In genomic region chr16:22337849-22338248, GRCh38 we compare ENCODE assay signal across 17 cellular contexts.
"Had no signal": no experiment of that assay in that cellular context is flagged by ENCODE, and none has a peak within 500 bp of the region (broad histone marks: within the 10 kb centered on the region; RNA-seq: fewer than 3 reads in every experiment).

No MANE protein-coding gene starts in this region.

- H3K27me3 ChIP-seq: breast epithelium, gastroesophageal sphincter, testis, vagina had no signal

- H3K27me3 Mint-ChIP-seq: central memory CD8-positive, alpha-beta T cell; naive thymus-derived CD4-positive, alpha-beta T cell; stimulated activated memory B cell treated with anti-CD40 and anti-IgM and Interleukin-4, amounts not matched to agents 10 μg/mL and 1 μg/mL and 100 μg/mL, for 72 hours had no signal

- H3K4me1 Mint-ChIP-seq: stimulated activated memory B cell treated with anti-CD40 and anti-IgM and Interleukin-4, amounts not matched to agents 10 μg/mL and 1 μg/mL and 100 μg/mL, for 72 hours; WTC11 had no signal

- DNase-seq: activated CD4-positive, alpha-beta T cell treated with anti-CD3 and anti-CD28 coated beads, Interleukin-2, amount 50 U/mL, for 1 hour; head of caudate nucleus; hypothalamus; left ventricle myocardium inferior; naive thymus-derived CD4-positive, alpha-beta T cell; small intestine; stimulated activated CD4-positive, alpha-beta T cell treated with anti-CD3 and anti-CD28 coated beads, Interleukin-2, amount 100 ng/mL, for 24 hours; T1000; testis had no signal

- H3K27ac ChIP-seq: breast epithelium, epithelial cell of prostate, gastroesophageal sphincter, left ventricle myocardium inferior, testis, vagina had no signal

- H3K36me3 ChIP-seq: breast epithelium had no signal

- H3K9me3 ChIP-seq: testis, vagina had no signal

- H3K4me1 ChIP-seq: breast epithelium, gastroesophageal sphincter, left ventricle myocardium inferior, testis, vagina had no signal

- H3K27ac Mint-ChIP-seq: stimulated activated memory B cell treated with anti-CD40 and anti-IgM and Interleukin-4, amounts not matched to agents 10 μg/mL and 1 μg/mL and 100 μg/mL, for 72 hours; WTC11 had no signal

- H3K4me3 ChIP-seq: breast epithelium, gastroesophageal sphincter, left ventricle myocardium inferior, testis, vagina had no signal

- ATAC-seq: gastroesophageal sphincter; naive thymus-derived CD4-positive, alpha-beta T cell; sciatic nerve; stimulated activated memory B cell treated with anti-CD40 and anti-IgM and Interleukin-4, amounts not matched to agents 10 μg/mL and 1 μg/mL and 100 μg/mL, for 72 hours; WTC11 had no signal

- H3K4me3 Mint-ChIP-seq: central memory CD8-positive, alpha-beta T cell; stimulated activated memory B cell treated with anti-CD40 and anti-IgM and Interleukin-4, amounts not matched to agents 10 μg/mL and 1 μg/mL and 100 μg/mL, for 72 hours; WTC11 had no signal
